Comparison of ENCODE assay signal across 7 cellular contexts in genomic region chr6:168440520-168441433, GRCh38. TPM values are rescaled to one million over a fixed set of nuclear protein-coding genes. Genes with fewer than 3 reads are reported as not detected.
DNase-seq lines count a peak whose midpoint lies in the region; ATAC-seq and TF ChIP-seq lines count a peak whose summit lies in the region.

Gene SMOC2, plus strand, starts transcription at chr6:168441184. Its CDS starts 187 bp downstream, at chr6:168441371.

- H3K4me3 Mint-ChIP-seq in brain, result peak within 1 kb of the TSS; percentile 66 to 83 (median 80)
- no peak within 1 kb of the TSS for H3K4me3 Mint-ChIP-seq in stimulated activated naive CD8-positive, alpha-beta T cell treated with anti-CD3 and anti-CD28 coated beads, Interleukin-15, amount 100 ng/mL, for 72 hours

- no peak for TF ChIP-seq POLR2A in lower leg skin (IDR thresholded peaks at IDR 0.05)
- no peak for TF ChIP-seq POLR2A in suprapubic skin (IDR thresholded peaks at IDR 0.05)

- H3K9me3 Mint-ChIP-seq in brain, result peaks cover 0 to 6% (median 0%) of the 10 kb centered on the region in 5 experiments
- H3K9me3 Mint-ChIP-seq in stimulated activated naive CD8-positive, alpha-beta T cell treated with anti-CD3 and anti-CD28 coated beads, Interleukin-15, amount 100 ng/mL, for 72 hours, result no peaks in the 10 kb centered on the region

- peak within 1 kb of the TSS; percentile 23 for H3K27ac ChIP-seq in suprapubic skin

- peaks cover 41% of the 10 kb centered on the region for H3K27me3 ChIP-seq in suprapubic skin

- H3K4me3 ChIP-seq in lower leg skin (ENCODE audit: low read depth, poor library complexity, severe bottlenecking) (peak within 1 kb of the TSS; percentile 32), suprapubic skin (peak within 1 kb of the TSS; percentile 64)

- H3K27me3 Mint-ChIP-seq in brain, result peaks cover 87% of the 10 kb centered on the region
- H3K27me3 Mint-ChIP-seq in stimulated activated naive CD8-positive, alpha-beta T cell treated with anti-CD3 and anti-CD28 coated beads, Interleukin-15, amount 100 ng/mL, for 72 hours, result peaks cover 83% of the 10 kb centered on the region

- peaks cover 22% of the 10 kb centered on the region for H3K4me1 ChIP-seq in suprapubic skin

- no peak for TF ChIP-seq EP300 in suprapubic skin (IDR thresholded peaks at IDR 0.05)

- peak within 1 kb of the TSS in 1 of 5 experiments; percentile 21 for H3K27ac Mint-ChIP-seq in brain
- no peak within 1 kb of the TSS for H3K27ac Mint-ChIP-seq in stimulated activated naive CD8-positive, alpha-beta T cell treated with anti-CD3 and anti-CD28 coated beads, Interleukin-15, amount 100 ng/mL, for 72 hours

- no peak for ATAC-seq in stimulated activated naive CD8-positive, alpha-beta T cell treated with anti-CD3 and anti-CD28 coated beads, Interleukin-15, amount 100 ng/mL, for 72 hours
- no peak for ATAC-seq in GM21390 (IDR thresholded peaks at IDR 0.05; ENCODE audit: unreplicated experiment)
- no peak for ATAC-seq in HG03196 (IDR thresholded peaks at IDR 0.05; ENCODE audit: unreplicated experiment)

- no peaks in the 10 kb centered on the region for H3K9me3 ChIP-seq in suprapubic skin

- peaks cover 24% of the 10 kb centered on the region for H3K4me1 Mint-ChIP-seq in brain
- peaks cover 5% of the 10 kb centered on the region for H3K4me1 Mint-ChIP-seq in stimulated activated naive CD8-positive, alpha-beta T cell treated with anti-CD3 and anti-CD28 coated beads, Interleukin-15, amount 100 ng/mL, for 72 hours

- no peaks in the 10 kb centered on the region for H3K36me3 ChIP-seq in suprapubic skin

- DNase-seq in NCI-H1092 treated with DMSO at 0.1 percent for 48 hours (lab: John Stamatoyannopoulos, UW), result peak; percentile 92
- peak in 1 of 2 donors; percentile 89 for DNase-seq in lower leg skin (ENCODE audit: low spot score in 2 of 2)
- DNase-seq in suprapubic skin (ENCODE audit: low spot score in 2 of 2), result no peak
- DNase-seq in stimulated activated naive CD8-positive, alpha-beta T cell treated with anti-CD3 and anti-CD28 coated beads, Interleukin-15, amount 100 ng/mL, for 72 hours, result no peak

- no peaks in the 10 kb centered on the region for H3K36me3 Mint-ChIP-seq in brain

- 5 to 14% methylated on average over 39 of the region's 81 CpGs for whole genome bisulfite sequencing in lower leg skin, 2 donors
- WGBS in suprapubic skin, result 3% methylated on average over 35 of the region's 81 CpGs

- intact Hi-C loops in lower leg skin (cut with DNase I; ENCODE audit: low total_unique reads), result no loop called here

- TF ChIP-seq CTCF in brain (conservative IDR thresholded peaks at IDR 0.05), result no peak
- TF ChIP-seq CTCF in lower leg skin (IDR thresholded peaks at IDR 0.05), result no peak
- no peak for TF ChIP-seq CTCF in suprapubic skin (IDR thresholded peaks at IDR 0.05)

RNA-seq across cellular contexts. Expression of gene SMOC2, which starts in this region (rescaled TPM):
- polyA plus RNA-seq in brain (ENCODE audit: insufficient read depth, low read depth, low replicate concordance), result 143 TPM
- total RNA-seq in lower leg skin, result 10 to 100 TPM; 12.5 to 26.1 (median 13.0) TPM
- total RNA-seq in suprapubic skin, result 10 to 100 TPM; 16.2 to 22.9 (median 18.8) TPM

Comparison
In these comparisons a context has a peak if more than half of its experiments do, and no peak if none do; other contexts are left out.
1. H3K4me3 Mint-ChIP-seq: peak in brain (5 of 5); none in stimulated activated naive CD8-positive, alpha-beta T cell treated with anti-CD3 and anti-CD28 coated beads, Interleukin-15, amount 100 ng/mL, for 72 hours (0 of 2).